ENCODE assay signal across 8 cellular contexts in the genomic region with DNA sequence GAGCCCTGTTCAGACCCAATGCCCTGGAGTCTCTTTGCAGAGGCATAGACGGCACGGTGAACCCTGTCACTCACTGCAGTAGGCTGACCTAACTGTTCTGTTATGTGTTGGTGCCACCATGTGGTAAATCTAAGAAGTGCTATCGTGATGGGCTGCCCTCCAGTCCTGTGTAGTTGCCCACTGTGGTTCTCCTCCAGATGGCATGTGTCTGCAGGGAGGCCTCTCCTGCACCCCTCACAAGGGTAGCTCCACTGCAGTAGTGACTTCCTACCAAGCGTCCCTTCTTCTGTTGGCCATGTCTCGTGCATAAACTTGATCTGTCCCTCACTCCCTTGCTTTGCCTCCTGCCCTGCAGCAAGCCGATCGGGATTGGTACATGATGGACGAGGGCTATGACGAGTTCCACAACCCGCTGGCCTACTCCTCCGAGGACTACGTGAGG. TPM values are rescaled to one million over a fixed set of nuclear protein-coding genes. Genes with fewer than 3 reads are reported as not detected.
DNase-seq lines count a peak whose midpoint lies in the region; ATAC-seq, FAIRE-seq and TF ChIP-seq lines count a peak whose summit lies in the region.

No MANE protein-coding gene starts in this region.

- peak; percentile 79 for ATAC-seq in HG03135 (IDR thresholded peaks at IDR 0.05; ENCODE audit: unreplicated experiment)
- ATAC-seq in omental fat pad (ENCODE audit: low FRiP score), result peak; percentile 54

- TF ChIP-seq CTCF in AG10803 (conservative IDR thresholded peaks at IDR 0.05; ENCODE audit: low read length) (peak; percentile 54), foreskin fibroblast (IDR thresholded peaks at IDR 0.05; ENCODE audit: low read depth, low read length) (peak; percentile 48), omental fat pad (IDR thresholded peaks at IDR 0.05) (no peak)

- peak; percentile 83 for FAIRE-seq in GM18507 (lab: Jason Lieb, UNC)

- DNase-seq in AG10803 (ENCODE audit: low read depth) (peak; percentile 38), GM18507 (ENCODE audit: extremely low spot score, insufficient read length, low read depth) (peak; percentile 38), NCI-H748 (lab: John Stamatoyannopoulos, UW; ENCODE audit: unreplicated experiment) (peak; percentile 26), activated T-cell treated with anti-CD3 and anti-CD28 coated beads for 4 hours (peak; percentile 19), foreskin fibroblast (peak; percentile 33 to 72), omental fat pad (ENCODE audit: low spot score) (no peak), NCI-H187 (lab: John Stamatoyannopoulos, UW) (no peak)

- H3K4me3 ChIP-seq in AG10803 (ENCODE audit: low read length) (no peak overlapping the region), foreskin fibroblast (ENCODE audit: low read depth in 1 of 2, low read length in 2 of 2) (no peak overlapping the region)

RNA-seq across cellular contexts. Expression of a gene that starts 5.8 kb away (rescaled TPM):
- total RNA-seq in omental fat pad, result 10 to 100 TPM; 39.8 to 79.5 (median 56.5) TPM

RNA-seq across cellular contexts. Expression of a gene that starts 6.0 kb away (rescaled TPM):
- 10 to 100 TPM in 3 of 4 donors, 1 to 10 TPM in 1; 8.1 to 16.9 (median 15.1) TPM for total RNA-seq in omental fat pad

RNA-seq across cellular contexts. Expression of a gene that starts 36.4 kb away (rescaled TPM):
- 10 to 100 TPM in 1 of 4 donors, 1 to 10 TPM in 3; 3.0 to 11.2 (median 3.4) TPM for total RNA-seq in omental fat pad

RNA-seq across cellular contexts. Expression of a gene that starts 45.1 kb away (rescaled TPM):
- 1,000 to 10,000 TPM in 2 of 4 donors, 100 to 1,000 TPM in 1, 10 to 100 TPM in 1; 48.9 to 4,795 (median 1,381) TPM for total RNA-seq in omental fat pad

Comparison
In these comparisons a context has a peak if more than half of its experiments do, and no peak if none do; other contexts are left out.
1. DNase-seq: peak in AG10803 (single experiment), GM18507 (single experiment), NCI-H748 (single experiment), activated T-cell treated with anti-CD3 and anti-CD28 coated beads for 4 hours (single experiment) and foreskin fibroblast (2 of 2); none in omental fat pad (single experiment) and NCI-H187 (0 of 2).
2. CTCF ChIP-seq: peak in AG10803 (single experiment) and foreskin fibroblast (single experiment); none in omental fat pad (0 of 3).